ENCODE assay signal across 1 cellular context in genomic region chr5:143547342-143547741, GRCh38.
A peak's percentile ranks its signal among the peaks of the same experiment; 100 is the strongest.
TF ChIP-seq lines count a peak whose summit lies in the region.

No MANE protein-coding gene starts in this region.

TF ChIP-seq in HepG2, 621 proteins besides CTCF, POLR2A, EP300 and RAD21 (continued from another document and continues in another):
- TF ChIP-seq, protein P1, sequence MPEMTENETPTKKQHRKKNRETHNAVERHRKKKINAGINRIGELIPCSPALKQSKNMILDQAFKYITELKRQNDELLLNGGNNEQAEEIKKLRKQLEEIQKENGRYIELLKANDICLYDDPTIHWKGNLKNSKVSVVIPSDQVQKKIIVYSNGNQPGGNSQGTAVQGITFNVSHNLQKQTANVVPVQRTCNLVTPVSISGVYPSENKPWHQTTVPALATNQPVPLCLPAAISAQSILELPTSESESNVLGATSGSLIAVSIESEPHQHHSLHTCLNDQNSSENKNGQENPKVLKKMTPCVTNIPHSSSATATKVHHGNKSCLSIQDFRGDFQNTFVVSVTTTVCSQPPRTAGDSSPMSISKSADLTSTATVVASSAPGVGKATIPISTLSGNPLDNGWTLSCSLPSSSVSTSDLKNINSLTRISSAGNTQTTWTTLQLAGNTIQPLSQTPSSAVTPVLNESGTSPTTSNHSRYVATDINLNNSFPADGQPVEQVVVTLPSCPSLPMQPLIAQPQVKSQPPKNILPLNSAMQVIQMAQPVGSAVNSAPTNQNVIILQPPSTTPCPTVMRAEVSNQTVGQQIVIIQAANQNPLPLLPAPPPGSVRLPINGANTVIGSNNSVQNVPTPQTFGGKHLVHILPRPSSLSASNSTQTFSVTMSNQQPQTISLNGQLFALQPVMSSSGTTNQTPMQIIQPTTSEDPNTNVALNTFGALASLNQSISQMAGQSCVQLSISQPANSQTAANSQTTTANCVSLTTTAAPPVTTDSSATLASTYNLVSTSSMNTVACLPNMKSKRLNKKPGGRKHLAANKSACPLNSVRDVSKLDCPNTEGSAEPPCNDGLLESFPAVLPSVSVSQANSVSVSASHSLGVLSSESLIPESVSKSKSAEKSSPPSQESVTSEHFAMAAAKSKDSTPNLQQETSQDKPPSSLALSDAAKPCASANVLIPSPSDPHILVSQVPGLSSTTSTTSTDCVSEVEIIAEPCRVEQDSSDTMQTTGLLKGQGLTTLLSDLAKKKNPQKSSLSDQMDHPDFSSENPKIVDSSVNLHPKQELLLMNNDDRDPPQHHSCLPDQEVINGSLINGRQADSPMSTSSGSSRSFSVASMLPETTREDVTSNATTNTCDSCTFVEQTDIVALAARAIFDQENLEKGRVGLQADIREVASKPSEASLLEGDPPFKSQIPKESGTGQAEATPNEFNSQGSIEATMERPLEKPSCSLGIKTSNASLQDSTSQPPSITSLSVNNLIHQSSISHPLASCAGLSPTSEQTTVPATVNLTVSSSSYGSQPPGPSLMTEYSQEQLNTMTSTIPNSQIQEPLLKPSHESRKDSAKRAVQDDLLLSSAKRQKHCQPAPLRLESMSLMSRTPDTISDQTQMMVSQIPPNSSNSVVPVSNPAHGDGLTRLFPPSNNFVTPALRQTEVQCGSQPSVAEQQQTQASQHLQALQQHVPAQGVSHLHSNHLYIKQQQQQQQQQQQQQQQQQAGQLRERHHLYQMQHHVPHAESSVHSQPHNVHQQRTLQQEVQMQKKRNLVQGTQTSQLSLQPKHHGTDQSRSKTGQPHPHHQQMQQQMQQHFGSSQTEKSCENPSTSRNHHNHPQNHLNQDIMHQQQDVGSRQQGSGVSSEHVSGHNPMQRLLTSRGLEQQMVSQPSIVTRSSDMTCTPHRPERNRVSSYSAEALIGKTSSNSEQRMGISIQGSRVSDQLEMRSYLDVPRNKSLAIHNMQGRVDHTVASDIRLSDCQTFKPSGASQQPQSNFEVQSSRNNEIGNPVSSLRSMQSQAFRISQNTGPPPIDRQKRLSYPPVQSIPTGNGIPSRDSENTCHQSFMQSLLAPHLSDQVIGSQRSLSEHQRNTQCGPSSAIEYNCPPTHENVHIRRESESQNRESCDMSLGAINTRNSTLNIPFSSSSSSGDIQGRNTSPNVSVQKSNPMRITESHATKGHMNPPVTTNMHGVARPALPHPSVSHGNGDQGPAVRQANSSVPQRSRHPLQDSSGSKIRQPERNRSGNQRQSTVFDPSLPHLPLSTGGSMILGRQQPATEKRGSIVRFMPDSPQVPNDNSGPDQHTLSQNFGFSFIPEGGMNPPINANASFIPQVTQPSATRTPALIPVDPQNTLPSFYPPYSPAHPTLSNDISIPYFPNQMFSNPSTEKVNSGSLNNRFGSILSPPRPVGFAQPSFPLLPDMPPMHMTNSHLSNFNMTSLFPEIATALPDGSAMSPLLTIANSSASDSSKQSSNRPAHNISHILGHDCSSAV (CRISPR knock-in tag; IDR thresholded peaks at IDR 0.05; ENCODE audit: borderline replicate concordance) = no peak
- TF ChIP-seq, protein P2, sequence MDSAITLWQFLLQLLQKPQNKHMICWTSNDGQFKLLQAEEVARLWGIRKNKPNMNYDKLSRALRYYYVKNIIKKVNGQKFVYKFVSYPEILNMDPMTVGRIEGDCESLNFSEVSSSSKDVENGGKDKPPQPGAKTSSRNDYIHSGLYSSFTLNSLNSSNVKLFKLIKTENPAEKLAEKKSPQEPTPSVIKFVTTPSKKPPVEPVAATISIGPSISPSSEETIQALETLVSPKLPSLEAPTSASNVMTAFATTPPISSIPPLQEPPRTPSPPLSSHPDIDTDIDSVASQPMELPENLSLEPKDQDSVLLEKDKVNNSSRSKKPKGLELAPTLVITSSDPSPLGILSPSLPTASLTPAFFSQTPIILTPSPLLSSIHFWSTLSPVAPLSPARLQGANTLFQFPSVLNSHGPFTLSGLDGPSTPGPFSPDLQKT (CRISPR knock-in tag; IDR thresholded peaks at IDR 0.05; ENCODE audit: borderline replicate concordance) = no peak
- TF ChIP-seq ZFP62 (CRISPR knock-in tag; IDR thresholded peaks at IDR 0.05) (no peak), ARID2 (CRISPR knock-in tag; IDR thresholded peaks at IDR 0.05; ENCODE audit: borderline replicate concordance) (no peak), SNRNP70 (IDR thresholded peaks at IDR 0.05; ENCODE audit: low read depth, low read length) (no peak), ZBTB38 (CRISPR knock-in tag; IDR thresholded peaks at IDR 0.05) (no peak), BCL6 (CRISPR knock-in tag; IDR thresholded peaks at IDR 0.05) (peak; percentile 97), CBX1 (IDR thresholded peaks at IDR 0.05; ENCODE audit: low read depth) (no peak), ZBTB14 (CRISPR knock-in tag; IDR thresholded peaks at IDR 0.05) (no peak), SMARCE1 (IDR thresholded peaks at IDR 0.05; ENCODE audit: borderline replicate concordance) (no peak), YEATS2 (CRISPR knock-in tag; IDR thresholded peaks at IDR 0.05; ENCODE audit: borderline replicate concordance) (no peak), ZNF136 (CRISPR knock-in tag; IDR thresholded peaks at IDR 0.05; ENCODE audit: low read depth) (no peak), ETV6 (CRISPR knock-in tag; conservative IDR thresholded peaks at IDR 0.05) (no peak), MNT (IDR thresholded peaks at IDR 0.05) (no peak), ZNF30 (CRISPR knock-in tag; IDR thresholded peaks at IDR 0.05) (no peak), ZNF674 (CRISPR knock-in tag; IDR thresholded peaks at IDR 0.05; ENCODE audit: low read depth) (no peak), IKZF1 (IDR thresholded peaks at IDR 0.05) (no peak), ZNF572 (CRISPR knock-in tag; IDR thresholded peaks at IDR 0.05) (no peak), PAF1 (CRISPR knock-in tag; IDR thresholded peaks at IDR 0.05) (no peak), MZF1 (CRISPR knock-in tag; IDR thresholded peaks at IDR 0.05; ENCODE audit: borderline replicate concordance) (no peak), CEBPB (IDR thresholded peaks at IDR 0.05; ENCODE audit: borderline replicate concordance, low read depth, low read length) (no peak), GABPB1 (CRISPR knock-in tag; IDR thresholded peaks at IDR 0.05) (no peak), ZNF160 (CRISPR knock-in tag; IDR thresholded peaks at IDR 0.05) (no peak), MYC (CRISPR knock-in tag; IDR thresholded peaks at IDR 0.05; ENCODE audit: borderline replicate concordance) (no peak), MLLT10 (CRISPR knock-in tag; IDR thresholded peaks at IDR 0.05) (no peak), ZFP91 (CRISPR knock-in tag; IDR thresholded peaks at IDR 0.05; ENCODE audit: borderline replicate concordance) (no peak), ATF7 (IDR thresholded peaks at IDR 0.05) (no peak), ATF7 (CRISPR knock-in tag; IDR thresholded peaks at IDR 0.05) (no peak), PTBP1 (IDR thresholded peaks at IDR 0.05; ENCODE audit: low read depth, low read length, poor library complexity, severe bottlenecking) (no peak), ZNF672 (CRISPR knock-in tag; IDR thresholded peaks at IDR 0.05) (no peak), HHEX (CRISPR knock-in tag; IDR thresholded peaks at IDR 0.05) (peak; percentile 81), ZNF709 (CRISPR knock-in tag; IDR thresholded peaks at IDR 0.05) (no peak), GLI4 (CRISPR knock-in tag; IDR thresholded peaks at IDR 0.05; ENCODE audit: borderline replicate concordance) (no peak), ZNF577 (CRISPR knock-in tag; IDR thresholded peaks at IDR 0.05; ENCODE audit: borderline replicate concordance, low read depth) (no peak), ZNF335 (CRISPR knock-in tag; IDR thresholded peaks at IDR 0.05) (no peak), TOPORS (CRISPR knock-in tag; IDR thresholded peaks at IDR 0.05) (no peak), MXD4 (CRISPR knock-in tag; IDR thresholded peaks at IDR 0.05) (no peak), MYNN (CRISPR knock-in tag; IDR thresholded peaks at IDR 0.05; ENCODE audit: low read depth) (no peak), CENPT (CRISPR knock-in tag; IDR thresholded peaks at IDR 0.05; ENCODE audit: low read depth) (no peak), AKAP8 (CRISPR knock-in tag; IDR thresholded peaks at IDR 0.05) (no peak)
- TF ChIP-seq, protein P3, sequence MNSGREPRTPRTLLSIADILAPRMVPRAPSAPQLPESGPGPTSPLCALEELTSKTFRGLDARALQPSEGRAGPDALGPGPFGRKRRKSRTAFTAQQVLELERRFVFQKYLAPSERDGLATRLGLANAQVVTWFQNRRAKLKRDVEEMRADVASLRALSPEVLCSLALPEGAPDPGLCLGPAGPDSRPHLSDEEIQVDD (CRISPR knock-in tag; IDR thresholded peaks at IDR 0.05; ENCODE audit: borderline replicate concordance) = no peak
- TF ChIP-seq, protein P4, sequence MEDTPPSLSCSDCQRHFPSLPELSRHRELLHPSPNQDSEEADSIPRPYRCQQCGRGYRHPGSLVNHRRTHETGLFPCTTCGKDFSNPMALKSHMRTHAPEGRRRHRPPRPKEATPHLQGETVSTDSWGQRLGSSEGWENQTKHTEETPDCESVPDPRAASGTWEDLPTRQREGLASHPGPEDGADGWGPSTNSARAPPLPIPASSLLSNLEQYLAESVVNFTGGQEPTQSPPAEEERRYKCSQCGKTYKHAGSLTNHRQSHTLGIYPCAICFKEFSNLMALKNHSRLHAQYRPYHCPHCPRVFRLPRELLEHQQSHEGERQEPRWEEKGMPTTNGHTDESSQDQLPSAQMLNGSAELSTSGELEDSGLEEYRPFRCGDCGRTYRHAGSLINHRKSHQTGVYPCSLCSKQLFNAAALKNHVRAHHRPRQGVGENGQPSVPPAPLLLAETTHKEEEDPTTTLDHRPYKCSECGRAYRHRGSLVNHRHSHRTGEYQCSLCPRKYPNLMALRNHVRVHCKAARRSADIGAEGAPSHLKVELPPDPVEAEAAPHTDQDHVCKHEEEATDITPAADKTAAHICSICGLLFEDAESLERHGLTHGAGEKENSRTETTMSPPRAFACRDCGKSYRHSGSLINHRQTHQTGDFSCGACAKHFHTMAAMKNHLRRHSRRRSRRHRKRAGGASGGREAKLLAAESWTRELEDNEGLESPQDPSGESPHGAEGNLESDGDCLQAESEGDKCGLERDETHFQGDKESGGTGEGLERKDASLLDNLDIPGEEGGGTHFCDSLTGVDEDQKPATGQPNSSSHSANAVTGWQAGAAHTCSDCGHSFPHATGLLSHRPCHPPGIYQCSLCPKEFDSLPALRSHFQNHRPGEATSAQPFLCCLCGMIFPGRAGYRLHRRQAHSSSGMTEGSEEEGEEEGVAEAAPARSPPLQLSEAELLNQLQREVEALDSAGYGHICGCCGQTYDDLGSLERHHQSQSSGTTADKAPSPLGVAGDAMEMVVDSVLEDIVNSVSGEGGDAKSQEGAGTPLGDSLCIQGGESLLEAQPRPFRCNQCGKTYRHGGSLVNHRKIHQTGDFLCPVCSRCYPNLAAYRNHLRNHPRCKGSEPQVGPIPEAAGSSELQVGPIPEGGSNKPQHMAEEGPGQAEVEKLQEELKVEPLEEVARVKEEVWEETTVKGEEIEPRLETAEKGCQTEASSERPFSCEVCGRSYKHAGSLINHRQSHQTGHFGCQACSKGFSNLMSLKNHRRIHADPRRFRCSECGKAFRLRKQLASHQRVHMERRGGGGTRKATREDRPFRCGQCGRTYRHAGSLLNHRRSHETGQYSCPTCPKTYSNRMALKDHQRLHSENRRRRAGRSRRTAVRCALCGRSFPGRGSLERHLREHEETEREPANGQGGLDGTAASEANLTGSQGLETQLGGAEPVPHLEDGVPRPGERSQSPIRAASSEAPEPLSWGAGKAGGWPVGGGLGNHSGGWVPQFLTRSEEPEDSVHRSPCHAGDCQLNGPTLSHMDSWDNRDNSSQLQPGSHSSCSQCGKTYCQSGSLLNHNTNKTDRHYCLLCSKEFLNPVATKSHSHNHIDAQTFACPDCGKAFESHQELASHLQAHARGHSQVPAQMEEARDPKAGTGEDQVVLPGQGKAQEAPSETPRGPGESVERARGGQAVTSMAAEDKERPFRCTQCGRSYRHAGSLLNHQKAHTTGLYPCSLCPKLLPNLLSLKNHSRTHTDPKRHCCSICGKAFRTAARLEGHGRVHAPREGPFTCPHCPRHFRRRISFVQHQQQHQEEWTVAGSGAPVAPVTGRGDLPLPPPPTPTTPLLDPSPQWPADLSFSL (CRISPR knock-in tag; IDR thresholded peaks at IDR 0.05) = no peak
- TF ChIP-seq, protein P5, sequence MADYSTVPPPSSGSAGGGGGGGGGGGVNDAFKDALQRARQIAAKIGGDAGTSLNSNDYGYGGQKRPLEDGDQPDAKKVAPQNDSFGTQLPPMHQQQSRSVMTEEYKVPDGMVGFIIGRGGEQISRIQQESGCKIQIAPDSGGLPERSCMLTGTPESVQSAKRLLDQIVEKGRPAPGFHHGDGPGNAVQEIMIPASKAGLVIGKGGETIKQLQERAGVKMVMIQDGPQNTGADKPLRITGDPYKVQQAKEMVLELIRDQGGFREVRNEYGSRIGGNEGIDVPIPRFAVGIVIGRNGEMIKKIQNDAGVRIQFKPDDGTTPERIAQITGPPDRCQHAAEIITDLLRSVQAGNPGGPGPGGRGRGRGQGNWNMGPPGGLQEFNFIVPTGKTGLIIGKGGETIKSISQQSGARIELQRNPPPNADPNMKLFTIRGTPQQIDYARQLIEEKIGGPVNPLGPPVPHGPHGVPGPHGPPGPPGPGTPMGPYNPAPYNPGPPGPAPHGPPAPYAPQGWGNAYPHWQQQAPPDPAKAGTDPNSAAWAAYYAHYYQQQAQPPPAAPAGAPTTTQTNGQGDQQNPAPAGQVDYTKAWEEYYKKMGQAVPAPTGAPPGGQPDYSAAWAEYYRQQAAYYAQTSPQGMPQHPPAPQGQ (CRISPR knock-in tag; IDR thresholded peaks at IDR 0.05; ENCODE audit: borderline replicate concordance) = no peak
